ENCODE assay signal across 22 cellular contexts in genomic region chr1:162734047-162734446, GRCh38.
"Had no signal": no experiment of that assay in that cellular context is flagged by ENCODE, and none has a peak within 500 bp of the region (broad histone marks: within the 10 kb centered on the region; RNA-seq: fewer than 3 reads in every experiment).

No MANE protein-coding gene starts in this region.

- H3K27ac Mint-ChIP-seq: endodermal cell; immature natural killer cell; naive thymus-derived CD4-positive, alpha-beta T cell; nephron progenitor cell had no signal

- FAIRE-seq: endothelial cell of umbilical vein, frontal cortex, keratinocyte had no signal

- H3K27me3 ChIP-seq: heart left ventricle, stomach, suprapubic skin, tibial nerve, upper lobe of right lung had no signal

- ATAC-seq: naive thymus-derived CD4-positive, alpha-beta T cell; sciatic nerve; upper lobe of right lung had no signal

- H3K36me3 Mint-ChIP-seq: immature natural killer cell; naive thymus-derived CD4-positive, alpha-beta T cell had no signal

- H3K9me3 ChIP-seq: heart left ventricle, stomach, suprapubic skin, tibial nerve, upper lobe of right lung had no signal

- DNase-seq: caudate nucleus; effector CD4-positive, alpha-beta T cell; endodermal cell; heart left ventricle; immature natural killer cell; left ventricle myocardium superior; mesenchymal stem cell; midbrain; naive thymus-derived CD4-positive, alpha-beta T cell; nephron progenitor cell; stimulated activated CD4-positive, alpha-beta T cell treated with anti-CD3 and anti-CD28 coated beads, Interleukin-12 subunit alpha, Interleukin-12 subunit beta, amount 100 ng/mL, for 4 hours; stimulated activated naive CD4-positive, alpha-beta T cell; stomach; upper lobe of right lung had no signal

- H3K4me3 Mint-ChIP-seq: endodermal cell; immature natural killer cell; naive thymus-derived CD4-positive, alpha-beta T cell; nephron progenitor cell had no signal

- H3K36me3 ChIP-seq: heart left ventricle, stomach, suprapubic skin, tibial nerve, upper lobe of right lung had no signal

- H3K9me3 Mint-ChIP-seq: immature natural killer cell had no signal

- H3K4me3 ChIP-seq: heart left ventricle, lung, skin epidermis, stomach, suprapubic skin, tibial nerve, upper lobe of right lung had no signal

- H3K27ac ChIP-seq: tibial nerve had no signal

- H3K4me1 Mint-ChIP-seq: immature natural killer cell; naive thymus-derived CD4-positive, alpha-beta T cell had no signal
